In the genomic region with DNA sequence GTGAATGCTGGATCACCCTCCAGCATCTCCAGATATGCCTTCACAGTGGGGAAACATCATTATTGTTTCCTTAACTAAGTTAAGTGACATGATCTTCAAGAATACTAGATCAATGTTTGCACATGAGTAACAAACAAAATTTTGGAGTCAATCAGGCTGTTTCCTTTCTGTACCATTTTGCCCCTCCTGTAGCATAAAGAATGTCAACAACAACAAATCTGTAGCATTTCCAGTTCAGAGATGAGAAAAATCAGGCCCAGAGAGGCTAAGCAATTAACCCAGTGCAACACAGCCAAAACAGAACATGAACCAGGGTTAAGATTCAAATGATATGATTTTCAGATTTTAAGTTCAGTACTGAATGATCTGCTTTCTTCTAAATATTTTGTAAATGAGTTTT, we compare ENCODE assay signal across 10 cellular contexts. TPM values are rescaled to one million over a fixed set of nuclear protein-coding genes. Genes with fewer than 3 reads are reported as not detected.
"Had no signal": no experiment of that assay in that cellular context is flagged by ENCODE, and none has a peak within 500 bp of the region (broad histone marks: within the 10 kb centered on the region; RNA-seq: fewer than 3 reads in every experiment).

No MANE protein-coding gene starts in this region.

- H3K4me3 Mint-ChIP-seq: HFFc6 had no signal

- H3K4me2 ChIP-seq: KMS-11 had no signal

- H3K36me3 ChIP-seq: HAP-1 had no signal

- H3K27ac Mint-ChIP-seq: HFFc6 had no signal

- H3K4me1 ChIP-seq: HAP-1 had no signal

- DNase-seq: GM23248, H7, HFFc6, IMR-90, KBM-7 had no signal

- ATAC-seq: HCT116 had no signal

- H3K27ac ChIP-seq: GM23248, KMS-11 had no signal

- H3K4me3 ChIP-seq: GM23248, HAP-1 had no signal

- FAIRE-seq: HTR-8/SVneo had no signal

- H3K9ac ChIP-seq: GM23248, KMS-11 had no signal

- H3K9me3 ChIP-seq: HAP-1 had no signal

- H2AFZ ChIP-seq: GM23248 had no signal

RNA-seq across cellular contexts. Expression of a gene that starts 31.7 kb away (rescaled TPM):
- total RNA-seq: GM23248, HFFc6, HT-29, IMR-90 had no signal
- polyA plus RNA-seq: GM23248, IMR-90 had no signal
